In genomic region chr1:16553244-16553643, GRCh38 we compare ENCODE assay signal across 3 cellular contexts. TPM values are rescaled to one million over a fixed set of nuclear protein-coding genes. Genes with fewer than 3 reads are reported as not detected.
"Had no signal": no experiment of that assay in that cellular context is flagged by ENCODE, and none has a peak within 500 bp of the region (broad histone marks: within the 10 kb centered on the region; RNA-seq: fewer than 3 reads in every experiment).

No MANE protein-coding gene starts in this region.

RNA-seq across cellular contexts. Expression of gene RNU1-1, which starts 39.2 kb away (rescaled TPM):
- total RNA-seq: GM23248, GM23338, H4 had no signal
- polyA plus RNA-seq: GM23248, GM23338 had no signal
